1 cellular context compared by ENCODE assay signal in the genomic region with DNA sequence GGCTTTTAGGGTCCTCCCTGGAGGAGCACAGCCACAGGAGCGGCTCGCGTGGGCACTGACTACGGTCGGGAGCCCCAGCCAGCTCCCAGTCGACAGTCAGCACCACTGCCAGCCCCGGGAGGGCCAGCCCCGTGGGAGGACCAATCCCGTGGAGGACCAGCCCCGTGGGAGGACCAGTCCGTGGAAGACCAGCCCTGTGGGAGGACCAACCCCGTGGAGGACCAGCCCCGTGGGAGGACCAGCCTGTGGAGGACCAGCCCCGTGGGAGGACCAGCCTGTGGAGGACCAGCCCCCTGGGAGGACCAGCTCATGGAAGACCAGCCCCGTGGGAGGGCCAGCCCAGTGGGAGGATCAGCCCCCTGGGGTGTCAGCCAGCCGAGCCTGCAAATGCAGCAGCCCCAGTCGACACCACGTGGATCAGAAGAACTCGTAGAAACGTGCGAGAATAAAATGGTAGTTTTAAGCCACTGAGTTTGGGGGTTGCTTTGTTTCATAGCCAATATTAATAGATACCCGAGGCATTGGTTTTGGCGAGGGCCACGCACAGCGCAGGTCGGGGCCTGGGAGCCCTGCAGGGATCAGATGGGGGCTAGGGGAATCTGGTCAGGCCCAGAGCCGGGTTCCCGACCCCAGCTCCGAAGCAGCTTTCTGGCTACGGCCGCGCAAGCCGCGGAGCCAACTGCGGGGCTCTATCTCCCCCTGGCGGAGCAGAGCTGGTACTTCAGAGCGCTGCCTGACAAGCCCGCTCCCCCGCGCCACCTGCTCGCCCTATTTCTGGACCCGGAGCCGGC.
TF ChIP-seq lines count a peak whose summit lies in the region.

No MANE protein-coding gene starts in this region.

TF ChIP-seq in HepG2, 621 proteins besides CTCF, POLR2A, EP300 and RAD21 (continued from another document and continues in another):
- no peak for TF ChIP-seq ZNF546 (CRISPR knock-in tag; conservative IDR thresholded peaks at IDR 0.05)
- no peak for TF ChIP-seq NR3C1 (CRISPR knock-in tag; IDR thresholded peaks at IDR 0.05)
- 0 out of 2 replicates have a peak, but pooled peaks have one; percentile 49 for TF ChIP-seq KLF11 (CRISPR knock-in tag; IDR thresholded peaks at IDR 0.05)
- peak; percentile 87; the same call in 1 of the 2 replicates for TF ChIP-seq ZNF747 (CRISPR knock-in tag; IDR thresholded peaks at IDR 0.05; ENCODE audit: borderline replicate concordance)
- TF ChIP-seq, protein P1, sequence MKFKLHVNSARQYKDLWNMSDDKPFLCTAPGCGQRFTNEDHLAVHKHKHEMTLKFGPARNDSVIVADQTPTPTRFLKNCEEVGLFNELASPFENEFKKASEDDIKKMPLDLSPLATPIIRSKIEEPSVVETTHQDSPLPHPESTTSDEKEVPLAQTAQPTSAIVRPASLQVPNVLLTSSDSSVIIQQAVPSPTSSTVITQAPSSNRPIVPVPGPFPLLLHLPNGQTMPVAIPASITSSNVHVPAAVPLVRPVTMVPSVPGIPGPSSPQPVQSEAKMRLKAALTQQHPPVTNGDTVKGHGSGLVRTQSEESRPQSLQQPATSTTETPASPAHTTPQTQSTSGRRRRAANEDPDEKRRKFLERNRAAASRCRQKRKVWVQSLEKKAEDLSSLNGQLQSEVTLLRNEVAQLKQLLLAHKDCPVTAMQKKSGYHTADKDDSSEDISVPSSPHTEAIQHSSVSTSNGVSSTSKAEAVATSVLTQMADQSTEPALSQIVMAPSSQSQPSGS (CRISPR knock-in tag; IDR thresholded peaks at IDR 0.05): 0 out of 2 replicates have a peak, but pooled peaks have one; percentile 32
- TF ChIP-seq SIN3A (IDR thresholded peaks at IDR 0.05; ENCODE audit: borderline replicate concordance, low read depth, low read length): no peak
- 0 out of 2 replicates have a peak, but pooled peaks have one; percentile 29 for TF ChIP-seq ZNF749 (CRISPR knock-in tag; IDR thresholded peaks at IDR 0.05; ENCODE audit: borderline replicate concordance)
- TF ChIP-seq ZNF430 (CRISPR knock-in tag; IDR thresholded peaks at IDR 0.05): 0 out of 2 replicates have a peak, but pooled peaks have one; percentile 67
- no peak for TF ChIP-seq ZNF570 (CRISPR knock-in tag; IDR thresholded peaks at IDR 0.05; ENCODE audit: borderline replicate concordance)
- TF ChIP-seq, protein P2, sequence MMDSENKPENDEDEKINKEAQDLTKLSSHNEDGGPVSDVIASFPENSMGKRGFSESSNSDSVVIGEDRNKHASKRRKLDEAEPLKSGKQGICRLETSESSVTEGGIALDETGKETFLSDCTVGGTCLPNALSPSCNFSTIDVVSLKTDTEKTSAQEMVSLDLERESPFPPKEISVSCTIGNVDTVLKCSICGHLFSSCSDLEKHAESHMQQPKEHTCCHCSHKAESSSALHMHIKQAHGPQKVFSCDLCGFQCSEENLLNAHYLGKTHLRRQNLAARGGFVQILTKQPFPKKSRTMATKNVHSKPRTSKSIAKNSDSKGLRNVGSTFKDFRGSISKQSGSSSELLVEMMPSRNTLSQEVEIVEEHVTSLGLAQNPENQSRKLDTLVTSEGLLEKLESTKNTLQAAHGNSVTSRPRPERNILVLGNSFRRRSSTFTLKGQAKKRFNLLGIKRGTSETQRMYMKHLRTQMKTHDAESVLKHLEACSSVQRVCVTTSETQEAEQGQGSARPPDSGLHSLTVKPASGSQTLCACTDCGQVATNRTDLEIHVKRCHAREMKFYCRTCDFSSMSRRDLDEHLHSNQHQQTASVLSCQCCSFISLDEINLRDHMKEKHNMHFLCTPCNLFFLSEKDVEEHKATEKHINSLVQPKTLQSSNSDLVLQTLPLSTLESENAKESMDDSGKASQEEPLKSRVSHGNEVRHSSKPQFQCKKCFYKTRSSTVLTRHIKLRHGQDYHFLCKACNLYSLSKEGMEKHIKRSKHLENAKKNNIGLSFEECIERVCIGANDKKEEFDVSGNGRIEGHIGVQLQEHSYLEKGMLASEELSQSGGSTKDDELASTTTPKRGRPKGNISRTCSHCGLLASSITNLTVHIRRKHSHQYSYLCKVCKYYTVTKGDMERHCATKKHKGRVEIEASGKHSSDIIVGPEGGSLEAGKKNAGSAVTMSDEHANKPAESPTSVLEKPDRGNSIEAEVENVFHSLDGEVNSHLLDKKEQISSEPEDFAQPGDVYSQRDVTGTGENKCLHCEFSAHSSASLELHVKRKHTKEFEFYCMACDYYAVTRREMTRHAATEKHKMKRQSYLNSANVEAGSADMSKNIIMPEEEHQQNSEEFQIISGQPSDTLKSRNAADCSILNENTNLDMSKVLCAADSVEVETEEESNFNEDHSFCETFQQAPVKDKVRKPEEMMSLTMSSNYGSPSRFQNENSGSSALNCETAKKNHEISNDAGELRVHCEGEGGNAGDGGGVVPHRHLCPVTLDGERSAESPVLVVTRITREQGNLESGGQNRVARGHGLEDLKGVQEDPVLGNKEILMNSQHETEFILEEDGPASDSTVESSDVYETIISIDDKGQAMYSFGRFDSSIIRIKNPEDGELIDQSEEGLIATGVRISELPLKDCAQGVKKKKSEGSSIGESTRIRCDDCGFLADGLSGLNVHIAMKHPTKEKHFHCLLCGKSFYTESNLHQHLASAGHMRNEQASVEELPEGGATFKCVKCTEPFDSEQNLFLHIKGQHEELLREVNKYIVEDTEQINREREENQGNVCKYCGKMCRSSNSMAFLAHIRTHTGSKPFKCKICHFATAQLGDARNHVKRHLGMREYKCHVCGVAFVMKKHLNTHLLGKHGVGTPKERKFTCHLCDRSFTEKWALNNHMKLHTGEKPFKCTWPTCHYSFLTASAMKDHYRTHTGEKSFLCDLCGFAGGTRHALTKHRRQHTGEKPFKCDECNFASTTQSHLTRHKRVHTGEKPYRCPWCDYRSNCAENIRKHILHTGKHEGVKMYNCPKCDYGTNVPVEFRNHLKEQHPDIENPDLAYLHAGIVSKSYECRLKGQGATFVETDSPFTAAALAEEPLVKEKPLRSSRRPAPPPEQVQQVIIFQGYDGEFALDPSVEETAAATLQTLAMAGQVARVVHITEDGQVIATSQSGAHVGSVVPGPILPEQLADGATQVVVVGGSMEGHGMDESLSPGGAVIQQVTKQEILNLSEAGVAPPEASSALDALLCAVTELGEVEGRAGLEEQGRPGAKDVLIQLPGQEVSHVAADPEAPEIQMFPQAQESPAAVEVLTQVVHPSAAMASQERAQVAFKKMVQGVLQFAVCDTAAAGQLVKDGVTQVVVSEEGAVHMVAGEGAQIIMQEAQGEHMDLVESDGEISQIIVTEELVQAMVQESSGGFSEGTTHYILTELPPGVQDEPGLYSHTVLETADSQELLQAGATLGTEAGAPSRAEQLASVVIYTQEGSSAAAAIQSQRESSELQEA (CRISPR knock-in tag; IDR thresholded peaks at IDR 0.05; ENCODE audit: not compliant biosample characterization): no peak
- TF ChIP-seq FOXJ3 (CRISPR knock-in tag; IDR thresholded peaks at IDR 0.05; ENCODE audit: borderline replicate concordance): peak; percentile 65; the same call in 1 of the 2 replicates
- TF ChIP-seq REST (IDR thresholded peaks at IDR 0.05; ENCODE audit: borderline replicate concordance in 1 of 2, low read depth in 1 of 2, low read length in 2 of 2): no peak
- TF ChIP-seq ZSCAN25 (CRISPR knock-in tag; IDR thresholded peaks at IDR 0.05): 0 out of 2 replicates have a peak, but pooled peaks have one; percentile 18
- TF ChIP-seq GATAD2A (CRISPR knock-in tag; IDR thresholded peaks at IDR 0.05): 0 out of 2 replicates have a peak, but pooled peaks have one; percentile 29
- peak; percentile 62; the same call in 1 of the 2 replicates for TF ChIP-seq ZNF292 (CRISPR knock-in tag; IDR thresholded peaks at IDR 0.05; ENCODE audit: borderline replicate concordance, low read depth)
- peak; percentile 94 for TF ChIP-seq ZNF264 (CRISPR knock-in tag; IDR thresholded peaks at IDR 0.05)
- no peak for TF ChIP-seq GZF1 (CRISPR knock-in tag; IDR thresholded peaks at IDR 0.05)
- TF ChIP-seq, protein P3, sequence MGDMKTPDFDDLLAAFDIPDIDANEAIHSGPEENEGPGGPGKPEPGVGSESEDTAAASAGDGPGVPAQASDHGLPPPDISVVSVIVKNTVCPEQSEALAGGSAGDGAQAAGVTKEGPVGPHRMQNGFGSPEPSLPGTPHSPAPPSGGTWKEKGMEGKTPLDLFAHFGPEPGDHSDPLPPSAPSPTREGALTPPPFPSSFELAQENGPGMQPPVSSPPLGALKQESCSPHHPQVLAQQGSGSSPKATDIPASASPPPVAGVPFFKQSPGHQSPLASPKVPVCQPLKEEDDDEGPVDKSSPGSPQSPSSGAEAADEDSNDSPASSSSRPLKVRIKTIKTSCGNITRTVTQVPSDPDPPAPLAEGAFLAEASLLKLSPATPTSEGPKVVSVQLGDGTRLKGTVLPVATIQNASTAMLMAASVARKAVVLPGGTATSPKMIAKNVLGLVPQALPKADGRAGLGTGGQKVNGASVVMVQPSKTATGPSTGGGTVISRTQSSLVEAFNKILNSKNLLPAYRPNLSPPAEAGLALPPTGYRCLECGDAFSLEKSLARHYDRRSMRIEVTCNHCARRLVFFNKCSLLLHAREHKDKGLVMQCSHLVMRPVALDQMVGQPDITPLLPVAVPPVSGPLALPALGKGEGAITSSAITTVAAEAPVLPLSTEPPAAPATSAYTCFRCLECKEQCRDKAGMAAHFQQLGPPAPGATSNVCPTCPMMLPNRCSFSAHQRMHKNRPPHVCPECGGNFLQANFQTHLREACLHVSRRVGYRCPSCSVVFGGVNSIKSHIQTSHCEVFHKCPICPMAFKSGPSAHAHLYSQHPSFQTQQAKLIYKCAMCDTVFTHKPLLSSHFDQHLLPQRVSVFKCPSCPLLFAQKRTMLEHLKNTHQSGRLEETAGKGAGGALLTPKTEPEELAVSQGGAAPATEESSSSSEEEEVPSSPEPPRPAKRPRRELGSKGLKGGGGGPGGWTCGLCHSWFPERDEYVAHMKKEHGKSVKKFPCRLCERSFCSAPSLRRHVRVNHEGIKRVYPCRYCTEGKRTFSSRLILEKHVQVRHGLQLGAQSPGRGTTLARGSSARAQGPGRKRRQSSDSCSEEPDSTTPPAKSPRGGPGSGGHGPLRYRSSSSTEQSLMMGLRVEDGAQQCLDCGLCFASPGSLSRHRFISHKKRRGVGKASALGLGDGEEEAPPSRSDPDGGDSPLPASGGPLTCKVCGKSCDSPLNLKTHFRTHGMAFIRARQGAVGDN (CRISPR knock-in tag; IDR thresholded peaks at IDR 0.05): peak; percentile 93
- no peak for TF ChIP-seq SIX1 (CRISPR knock-in tag; IDR thresholded peaks at IDR 0.05; ENCODE audit: borderline replicate concordance)
- peak; percentile 85 for TF ChIP-seq ZNF709 (CRISPR knock-in tag; IDR thresholded peaks at IDR 0.05)
- peak; percentile 33; the same call in 1 of the 2 replicates for TF ChIP-seq NFKB2 (CRISPR knock-in tag; IDR thresholded peaks at IDR 0.05; ENCODE audit: borderline replicate concordance)
- TF ChIP-seq SRSF4 (IDR thresholded peaks at IDR 0.05; ENCODE audit: low read depth, low read length, poor library complexity, severe bottlenecking): no peak
- no peak for TF ChIP-seq PHF5A (CRISPR knock-in tag; IDR thresholded peaks at IDR 0.05; ENCODE audit: low read depth, unreplicated experiment)
- TF ChIP-seq KLF13 (CRISPR knock-in tag; IDR thresholded peaks at IDR 0.05): no peak
- TF ChIP-seq, protein P4, sequence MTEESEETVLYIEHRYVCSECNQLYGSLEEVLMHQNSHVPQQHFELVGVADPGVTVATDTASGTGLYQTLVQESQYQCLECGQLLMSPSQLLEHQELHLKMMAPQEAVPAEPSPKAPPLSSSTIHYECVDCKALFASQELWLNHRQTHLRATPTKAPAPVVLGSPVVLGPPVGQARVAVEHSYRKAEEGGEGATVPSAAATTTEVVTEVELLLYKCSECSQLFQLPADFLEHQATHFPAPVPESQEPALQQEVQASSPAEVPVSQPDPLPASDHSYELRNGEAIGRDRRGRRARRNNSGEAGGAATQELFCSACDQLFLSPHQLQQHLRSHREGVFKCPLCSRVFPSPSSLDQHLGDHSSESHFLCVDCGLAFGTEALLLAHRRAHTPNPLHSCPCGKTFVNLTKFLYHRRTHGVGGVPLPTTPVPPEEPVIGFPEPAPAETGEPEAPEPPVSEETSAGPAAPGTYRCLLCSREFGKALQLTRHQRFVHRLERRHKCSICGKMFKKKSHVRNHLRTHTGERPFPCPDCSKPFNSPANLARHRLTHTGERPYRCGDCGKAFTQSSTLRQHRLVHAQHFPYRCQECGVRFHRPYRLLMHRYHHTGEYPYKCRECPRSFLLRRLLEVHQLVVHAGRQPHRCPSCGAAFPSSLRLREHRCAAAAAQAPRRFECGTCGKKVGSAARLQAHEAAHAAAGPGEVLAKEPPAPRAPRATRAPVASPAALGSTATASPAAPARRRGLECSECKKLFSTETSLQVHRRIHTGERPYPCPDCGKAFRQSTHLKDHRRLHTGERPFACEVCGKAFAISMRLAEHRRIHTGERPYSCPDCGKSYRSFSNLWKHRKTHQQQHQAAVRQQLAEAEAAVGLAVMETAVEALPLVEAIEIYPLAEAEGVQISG (CRISPR knock-in tag; IDR thresholded peaks at IDR 0.05): peak; percentile 82
- TF ChIP-seq RBM39 (IDR thresholded peaks at IDR 0.05; ENCODE audit: low read depth, low read length, poor library complexity, severe bottlenecking): peak; percentile 75
- no peak for TF ChIP-seq ZNF589 (CRISPR knock-in tag; conservative IDR thresholded peaks at IDR 0.05)
